Comparison of ENCODE assay signal across 1 cellular context in the genomic region with DNA sequence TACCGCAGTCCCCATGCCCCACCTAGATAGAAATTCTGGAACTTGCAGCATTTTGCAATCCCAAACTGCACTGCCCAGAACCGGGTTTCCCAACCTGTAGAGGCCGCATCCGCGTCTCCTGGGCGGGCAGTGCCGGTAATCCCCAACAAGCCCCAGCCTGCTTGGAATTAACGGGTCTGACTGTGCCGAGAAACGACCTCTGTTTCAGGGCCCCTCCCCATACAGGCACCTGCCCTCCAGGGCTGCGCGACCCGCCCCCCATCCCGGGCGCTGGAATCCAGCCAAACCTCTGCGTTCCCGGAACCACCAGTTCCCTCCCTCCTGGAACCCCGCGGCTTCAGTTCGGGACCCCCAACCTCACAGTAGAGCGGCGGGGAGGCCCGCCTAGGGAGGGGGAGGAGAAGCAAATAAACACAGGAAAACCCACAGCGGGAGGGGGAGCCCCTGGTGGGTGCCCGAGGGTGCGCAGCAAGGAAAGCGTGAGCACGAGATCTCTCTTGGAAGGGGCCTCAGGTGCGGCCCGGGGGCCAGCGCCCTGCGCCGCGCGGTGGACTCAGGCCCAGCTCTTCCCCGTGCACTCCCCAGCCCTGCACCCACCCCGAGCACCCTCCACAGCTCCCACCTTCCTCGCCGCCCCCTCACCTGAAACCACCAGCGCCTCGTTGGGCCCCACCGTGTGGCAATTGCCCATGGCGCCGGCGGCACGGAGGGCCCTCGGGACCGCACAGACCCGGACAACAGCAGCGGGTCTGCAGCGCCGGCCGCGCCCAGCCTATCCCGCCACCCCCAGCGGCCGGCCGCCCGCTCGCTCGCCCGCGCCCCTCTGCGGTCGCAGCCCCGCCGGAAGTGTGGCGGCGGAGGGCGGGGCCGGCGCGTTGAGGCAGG.
TF ChIP-seq lines count a peak whose summit lies in the region.

A gene with protein sequence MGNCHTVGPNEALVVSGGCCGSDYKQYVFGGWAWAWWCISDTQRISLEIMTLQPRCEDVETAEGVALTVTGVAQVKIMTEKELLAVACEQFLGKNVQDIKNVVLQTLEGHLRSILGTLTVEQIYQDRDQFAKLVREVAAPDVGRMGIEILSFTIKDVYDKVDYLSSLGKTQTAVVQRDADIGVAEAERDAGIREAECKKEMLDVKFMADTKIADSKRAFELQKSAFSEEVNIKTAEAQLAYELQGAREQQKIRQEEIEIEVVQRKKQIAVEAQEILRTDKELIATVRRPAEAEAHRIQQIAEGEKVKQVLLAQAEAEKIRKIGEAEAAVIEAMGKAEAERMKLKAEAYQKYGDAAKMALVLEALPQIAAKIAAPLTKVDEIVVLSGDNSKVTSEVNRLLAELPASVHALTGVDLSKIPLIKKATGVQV (minus strand): TSS at position 850 of the 885 bp plus-strand sequence. CDS start 159 bp downstream, at position 691.

TF ChIP-seq in HepG2, 621 proteins besides CTCF, POLR2A, EP300 and RAD21 (continued from another document and continues in another):
- TF ChIP-seq PRPF4 (IDR thresholded peaks at IDR 0.05; ENCODE audit: low read depth, low read length, poor library complexity, severe bottlenecking) (no peak), ZNF337 (CRISPR knock-in tag; IDR thresholded peaks at IDR 0.05; ENCODE audit: borderline replicate concordance, low read depth) (0 out of 2 replicates have a peak, but pooled peaks have one; percentile 67), ZMYM2 (CRISPR knock-in tag; IDR thresholded peaks at IDR 0.05) (0 out of 2 replicates have a peak, but pooled peaks have one; percentile 19), AKAP8 (CRISPR knock-in tag; IDR thresholded peaks at IDR 0.05) (peak; percentile 91), TP53 (CRISPR knock-in tag; conservative IDR thresholded peaks at IDR 0.05) (no peak), ZNF883 (CRISPR knock-in tag; IDR thresholded peaks at IDR 0.05; ENCODE audit: not compliant biosample characterization) (peak; percentile 37), RORA (CRISPR knock-in tag; IDR thresholded peaks at IDR 0.05) (no peak), ZNF282 (IDR thresholded peaks at IDR 0.05; ENCODE audit: partially characterized antibody) (no peak), ZNF780A (CRISPR knock-in tag; IDR thresholded peaks at IDR 0.05) (peak; percentile 73; the same call in 1 of the 2 replicates), ZNF432 (CRISPR knock-in tag; IDR thresholded peaks at IDR 0.05; ENCODE audit: borderline replicate concordance) (no peak), ZNF12 (CRISPR knock-in tag; IDR thresholded peaks at IDR 0.05) (no peak), TOPORS (CRISPR knock-in tag; IDR thresholded peaks at IDR 0.05) (no peak), ZSCAN25 (CRISPR knock-in tag; IDR thresholded peaks at IDR 0.05) (peak; percentile 60), SKI (IDR thresholded peaks at IDR 0.05; ENCODE audit: partially characterized antibody) (peak; percentile 53), CCDC6 (CRISPR knock-in tag; IDR thresholded peaks at IDR 0.05) (no peak), ZFP36 (IDR thresholded peaks at IDR 0.05; ENCODE audit: borderline replicate concordance, low read depth, low read length, partially characterized antibody) (no peak), MEF2D (CRISPR knock-in tag; IDR thresholded peaks at IDR 0.05) (0 out of 2 replicates have a peak, but pooled peaks have one; percentile 38), FOXM1 (CRISPR knock-in tag; IDR thresholded peaks at IDR 0.05) (no peak), XRCC5 (optimal IDR thresholded peaks at IDR 0.05; ENCODE audit: low read length) (no peak), ARNT (IDR thresholded peaks at IDR 0.05) (no peak), ZNF556 (CRISPR knock-in tag; IDR thresholded peaks at IDR 0.05; ENCODE audit: borderline replicate concordance) (no peak), ZNF703 (CRISPR knock-in tag; IDR thresholded peaks at IDR 0.05; ENCODE audit: borderline replicate concordance) (no peak; the same call in 1 of the 2 replicates), NR1H2 (CRISPR knock-in tag; IDR thresholded peaks at IDR 0.05; ENCODE audit: borderline replicate concordance, low read depth) (no peak), CREM (IDR thresholded peaks at IDR 0.05) (no peak), CREM (CRISPR knock-in tag; IDR thresholded peaks at IDR 0.05) (no peak), DNMT3B (CRISPR knock-in tag; conservative IDR thresholded peaks at IDR 0.05) (no peak), NAIF1 (CRISPR knock-in tag; IDR thresholded peaks at IDR 0.05; ENCODE audit: borderline replicate concordance) (no peak), NFE2 (CRISPR knock-in tag; IDR thresholded peaks at IDR 0.05) (no peak), RBFOX2 (IDR thresholded peaks at IDR 0.05; ENCODE audit: low read depth, low read length) (peak; percentile 95), FOXA3 (CRISPR knock-in tag; IDR thresholded peaks at IDR 0.05) (no peak; the same call in none of the 2 replicates), BRCA1 (CRISPR knock-in tag; IDR thresholded peaks at IDR 0.05) (0 out of 2 replicates have a peak, but pooled peaks have one; percentile 13), IKZF4 (CRISPR knock-in tag; IDR thresholded peaks at IDR 0.05; ENCODE audit: borderline replicate concordance, low read depth, not compliant biosample characterization) (no peak), IRF2 (CRISPR knock-in tag; IDR thresholded peaks at IDR 0.05) (no peak), KAT2B (IDR thresholded peaks at IDR 0.05; ENCODE audit: borderline replicate concordance, low read depth, low read length) (no peak), ZNF7 (CRISPR knock-in tag; IDR thresholded peaks at IDR 0.05) (no peak), ZNF772 (CRISPR knock-in tag; IDR thresholded peaks at IDR 0.05) (no peak; the same call in 1 of the 2 replicates)
- TF ChIP-seq, protein P1, sequence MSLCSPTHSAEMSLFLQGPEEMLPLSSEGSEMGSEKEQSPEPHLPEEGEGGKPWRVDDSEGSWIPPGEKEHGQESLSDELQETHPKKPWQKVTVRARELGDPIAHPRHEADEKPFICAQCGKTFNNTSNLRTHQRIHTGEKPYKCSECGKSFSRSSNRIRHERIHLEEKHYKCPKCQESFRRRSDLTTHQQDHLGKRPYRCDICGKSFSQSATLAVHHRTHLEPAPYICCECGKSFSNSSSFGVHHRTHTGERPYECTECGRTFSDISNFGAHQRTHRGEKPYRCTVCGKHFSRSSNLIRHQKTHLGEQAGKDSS (CRISPR knock-in tag; IDR thresholded peaks at IDR 0.05; ENCODE audit: borderline replicate concordance, low read depth) = no peak
- TF ChIP-seq, protein P2, sequence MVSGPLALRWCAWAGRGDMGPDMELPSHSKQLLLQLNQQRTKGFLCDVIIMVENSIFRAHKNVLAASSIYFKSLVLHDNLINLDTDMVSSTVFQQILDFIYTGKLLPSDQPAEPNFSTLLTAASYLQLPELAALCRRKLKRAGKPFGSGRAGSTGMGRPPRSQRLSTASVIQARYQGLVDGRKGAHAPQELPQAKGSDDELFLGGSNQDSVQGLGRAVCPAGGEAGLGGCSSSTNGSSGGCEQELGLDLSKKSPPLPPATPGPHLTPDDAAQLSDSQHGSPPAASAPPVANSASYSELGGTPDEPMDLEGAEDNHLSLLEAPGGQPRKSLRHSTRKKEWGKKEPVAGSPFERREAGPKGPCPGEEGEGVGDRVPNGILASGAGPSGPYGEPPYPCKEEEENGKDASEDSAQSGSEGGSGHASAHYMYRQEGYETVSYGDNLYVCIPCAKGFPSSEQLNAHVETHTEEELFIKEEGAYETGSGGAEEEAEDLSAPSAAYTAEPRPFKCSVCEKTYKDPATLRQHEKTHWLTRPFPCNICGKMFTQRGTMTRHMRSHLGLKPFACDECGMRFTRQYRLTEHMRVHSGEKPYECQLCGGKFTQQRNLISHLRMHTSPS (CRISPR knock-in tag; IDR thresholded peaks at IDR 0.05; ENCODE audit: low read depth) = no peak
- TF ChIP-seq, protein P3, sequence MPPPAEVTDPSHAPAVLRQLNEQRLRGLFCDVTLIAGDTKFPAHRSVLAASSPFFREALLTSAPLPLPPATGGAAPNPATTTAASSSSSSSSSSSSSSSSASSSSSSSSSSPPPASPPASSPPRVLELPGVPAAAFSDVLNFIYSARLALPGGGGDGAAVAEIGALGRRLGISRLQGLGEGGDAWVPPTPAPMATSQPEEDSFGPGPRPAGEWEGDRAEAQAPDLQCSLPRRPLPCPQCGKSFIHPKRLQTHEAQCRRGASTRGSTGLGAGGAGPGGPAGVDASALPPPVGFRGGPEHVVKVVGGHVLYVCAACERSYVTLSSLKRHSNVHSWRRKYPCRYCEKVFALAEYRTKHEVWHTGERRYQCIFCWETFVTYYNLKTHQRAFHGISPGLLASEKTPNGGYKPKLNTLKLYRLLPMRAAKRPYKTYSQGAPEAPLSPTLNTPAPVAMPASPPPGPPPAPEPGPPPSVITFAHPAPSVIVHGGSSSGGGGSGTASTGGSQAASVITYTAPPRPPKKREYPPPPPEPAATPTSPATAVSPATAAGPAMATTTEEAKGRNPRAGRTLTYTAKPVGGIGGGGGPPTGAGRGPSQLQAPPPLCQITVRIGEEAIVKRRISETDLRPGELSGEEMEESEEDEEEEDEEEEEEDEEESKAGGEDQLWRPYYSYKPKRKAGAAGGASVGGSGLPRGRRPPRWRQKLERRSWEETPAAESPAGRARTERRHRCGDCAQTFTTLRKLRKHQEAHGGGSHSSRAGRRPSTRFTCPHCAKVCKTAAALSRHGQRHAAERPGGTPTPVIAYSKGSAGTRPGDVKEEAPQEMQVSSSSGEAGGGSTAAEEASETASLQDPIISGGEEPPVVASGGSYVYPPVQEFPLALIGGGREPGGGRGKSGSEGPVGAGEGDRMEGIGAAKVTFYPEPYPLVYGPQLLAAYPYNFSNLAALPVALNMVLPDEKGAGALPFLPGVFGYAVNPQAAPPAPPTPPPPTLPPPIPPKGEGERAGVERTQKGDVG (CRISPR knock-in tag; IDR thresholded peaks at IDR 0.05; ENCODE audit: borderline replicate concordance) = no peak
- TF ChIP-seq, protein P4, sequence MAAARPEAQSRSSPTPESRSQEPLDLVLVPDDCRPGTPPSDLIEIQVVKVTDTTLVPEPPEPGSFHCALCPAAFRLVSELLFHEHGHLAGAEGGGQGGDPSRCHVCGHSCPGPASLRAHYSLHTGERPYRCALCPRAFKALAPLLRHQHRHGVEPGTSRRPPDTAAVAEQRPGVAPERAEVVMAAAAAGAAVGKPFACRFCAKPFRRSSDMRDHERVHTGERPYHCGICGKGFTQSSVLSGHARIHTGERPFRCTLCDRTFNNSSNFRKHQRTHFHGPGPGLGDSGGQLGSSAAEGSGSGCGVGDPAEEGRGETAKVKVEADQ (CRISPR knock-in tag; IDR thresholded peaks at IDR 0.05; ENCODE audit: borderline replicate concordance) = no peak
- TF ChIP-seq, protein P5, sequence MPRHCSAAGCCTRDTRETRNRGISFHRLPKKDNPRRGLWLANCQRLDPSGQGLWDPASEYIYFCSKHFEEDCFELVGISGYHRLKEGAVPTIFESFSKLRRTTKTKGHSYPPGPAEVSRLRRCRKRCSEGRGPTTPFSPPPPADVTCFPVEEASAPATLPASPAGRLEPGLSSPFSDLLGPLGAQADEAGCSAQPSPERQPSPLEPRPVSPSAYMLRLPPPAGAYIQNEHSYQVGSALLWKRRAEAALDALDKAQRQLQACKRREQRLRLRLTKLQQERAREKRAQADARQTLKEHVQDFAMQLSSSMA (CRISPR knock-in tag; IDR thresholded peaks at IDR 0.05) = peak; percentile 16; the same call in 1 of the 2 replicates
- TF ChIP-seq, protein P6, sequence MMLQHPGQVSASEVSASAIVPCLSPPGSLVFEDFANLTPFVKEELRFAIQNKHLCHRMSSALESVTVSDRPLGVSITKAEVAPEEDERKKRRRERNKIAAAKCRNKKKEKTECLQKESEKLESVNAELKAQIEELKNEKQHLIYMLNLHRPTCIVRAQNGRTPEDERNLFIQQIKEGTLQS (CRISPR knock-in tag; IDR thresholded peaks at IDR 0.05) = 0 out of 2 replicates have a peak, but pooled peaks have one; percentile 16
- TF ChIP-seq, protein P7, sequence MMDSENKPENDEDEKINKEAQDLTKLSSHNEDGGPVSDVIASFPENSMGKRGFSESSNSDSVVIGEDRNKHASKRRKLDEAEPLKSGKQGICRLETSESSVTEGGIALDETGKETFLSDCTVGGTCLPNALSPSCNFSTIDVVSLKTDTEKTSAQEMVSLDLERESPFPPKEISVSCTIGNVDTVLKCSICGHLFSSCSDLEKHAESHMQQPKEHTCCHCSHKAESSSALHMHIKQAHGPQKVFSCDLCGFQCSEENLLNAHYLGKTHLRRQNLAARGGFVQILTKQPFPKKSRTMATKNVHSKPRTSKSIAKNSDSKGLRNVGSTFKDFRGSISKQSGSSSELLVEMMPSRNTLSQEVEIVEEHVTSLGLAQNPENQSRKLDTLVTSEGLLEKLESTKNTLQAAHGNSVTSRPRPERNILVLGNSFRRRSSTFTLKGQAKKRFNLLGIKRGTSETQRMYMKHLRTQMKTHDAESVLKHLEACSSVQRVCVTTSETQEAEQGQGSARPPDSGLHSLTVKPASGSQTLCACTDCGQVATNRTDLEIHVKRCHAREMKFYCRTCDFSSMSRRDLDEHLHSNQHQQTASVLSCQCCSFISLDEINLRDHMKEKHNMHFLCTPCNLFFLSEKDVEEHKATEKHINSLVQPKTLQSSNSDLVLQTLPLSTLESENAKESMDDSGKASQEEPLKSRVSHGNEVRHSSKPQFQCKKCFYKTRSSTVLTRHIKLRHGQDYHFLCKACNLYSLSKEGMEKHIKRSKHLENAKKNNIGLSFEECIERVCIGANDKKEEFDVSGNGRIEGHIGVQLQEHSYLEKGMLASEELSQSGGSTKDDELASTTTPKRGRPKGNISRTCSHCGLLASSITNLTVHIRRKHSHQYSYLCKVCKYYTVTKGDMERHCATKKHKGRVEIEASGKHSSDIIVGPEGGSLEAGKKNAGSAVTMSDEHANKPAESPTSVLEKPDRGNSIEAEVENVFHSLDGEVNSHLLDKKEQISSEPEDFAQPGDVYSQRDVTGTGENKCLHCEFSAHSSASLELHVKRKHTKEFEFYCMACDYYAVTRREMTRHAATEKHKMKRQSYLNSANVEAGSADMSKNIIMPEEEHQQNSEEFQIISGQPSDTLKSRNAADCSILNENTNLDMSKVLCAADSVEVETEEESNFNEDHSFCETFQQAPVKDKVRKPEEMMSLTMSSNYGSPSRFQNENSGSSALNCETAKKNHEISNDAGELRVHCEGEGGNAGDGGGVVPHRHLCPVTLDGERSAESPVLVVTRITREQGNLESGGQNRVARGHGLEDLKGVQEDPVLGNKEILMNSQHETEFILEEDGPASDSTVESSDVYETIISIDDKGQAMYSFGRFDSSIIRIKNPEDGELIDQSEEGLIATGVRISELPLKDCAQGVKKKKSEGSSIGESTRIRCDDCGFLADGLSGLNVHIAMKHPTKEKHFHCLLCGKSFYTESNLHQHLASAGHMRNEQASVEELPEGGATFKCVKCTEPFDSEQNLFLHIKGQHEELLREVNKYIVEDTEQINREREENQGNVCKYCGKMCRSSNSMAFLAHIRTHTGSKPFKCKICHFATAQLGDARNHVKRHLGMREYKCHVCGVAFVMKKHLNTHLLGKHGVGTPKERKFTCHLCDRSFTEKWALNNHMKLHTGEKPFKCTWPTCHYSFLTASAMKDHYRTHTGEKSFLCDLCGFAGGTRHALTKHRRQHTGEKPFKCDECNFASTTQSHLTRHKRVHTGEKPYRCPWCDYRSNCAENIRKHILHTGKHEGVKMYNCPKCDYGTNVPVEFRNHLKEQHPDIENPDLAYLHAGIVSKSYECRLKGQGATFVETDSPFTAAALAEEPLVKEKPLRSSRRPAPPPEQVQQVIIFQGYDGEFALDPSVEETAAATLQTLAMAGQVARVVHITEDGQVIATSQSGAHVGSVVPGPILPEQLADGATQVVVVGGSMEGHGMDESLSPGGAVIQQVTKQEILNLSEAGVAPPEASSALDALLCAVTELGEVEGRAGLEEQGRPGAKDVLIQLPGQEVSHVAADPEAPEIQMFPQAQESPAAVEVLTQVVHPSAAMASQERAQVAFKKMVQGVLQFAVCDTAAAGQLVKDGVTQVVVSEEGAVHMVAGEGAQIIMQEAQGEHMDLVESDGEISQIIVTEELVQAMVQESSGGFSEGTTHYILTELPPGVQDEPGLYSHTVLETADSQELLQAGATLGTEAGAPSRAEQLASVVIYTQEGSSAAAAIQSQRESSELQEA (CRISPR knock-in tag; IDR thresholded peaks at IDR 0.05; ENCODE audit: not compliant biosample characterization) = peak; percentile 75
